ENCODE assay signal across 18 cellular contexts in the genomic region with DNA sequence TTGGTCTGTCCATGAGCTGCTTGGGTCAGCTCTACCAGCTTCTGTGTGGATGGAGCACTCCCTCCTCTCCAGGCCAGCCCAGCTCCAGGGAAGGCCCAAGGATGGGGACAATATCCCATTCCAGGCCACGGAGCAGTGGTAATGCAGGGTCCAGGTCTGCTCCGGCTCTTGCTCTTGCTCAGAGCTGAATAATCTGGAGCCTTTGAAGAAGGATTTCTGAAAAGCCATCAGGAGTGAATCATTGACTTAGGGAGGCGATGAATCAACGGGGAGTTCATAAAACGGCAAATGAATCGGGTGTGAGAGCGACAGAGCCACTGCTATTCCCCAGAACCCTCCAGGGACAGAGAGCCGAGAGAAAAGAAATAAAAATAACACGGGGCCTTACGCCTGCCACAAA. TPM values are rescaled to one million over a fixed set of nuclear protein-coding genes. Genes with fewer than 3 reads are reported as not detected.
DNase-seq lines count a peak whose midpoint lies in the region; ATAC-seq and TF ChIP-seq lines count a peak whose summit lies in the region.
"Had no signal": no experiment of that assay in that cellular context is flagged by ENCODE, and none has a peak within 500 bp of the region (broad histone marks: within the 10 kb centered on the region; RNA-seq: fewer than 3 reads in every experiment).

No MANE protein-coding gene starts in this region.

- H3K36me3 Mint-ChIP-seq in MCF 10A (ENCODE audit: insufficient read depth, unreplicated experiment): no peaks in the 10 kb centered on the region
- H3K36me3 Mint-ChIP-seq: T-cell had no signal

- H3K79me2 ChIP-seq in mammary epithelial cell (ENCODE audit: insufficient read depth, low read length): no peaks in the 10 kb centered on the region

- no peaks in the 10 kb centered on the region for H3K27me3 ChIP-seq in mammary epithelial cell (ENCODE audit: insufficient read depth, low read length)

- DNase-seq in MCF 10A (ENCODE audit: unreplicated experiment): peak; percentile 20
- no peak for DNase-seq in mammary epithelial cell
- DNase-seq in glomerular visceral epithelial cell (ENCODE audit: extremely low spot score): peak; percentile 70
- DNase-seq in ecto neural progenitor cell (ENCODE audit: low spot score): no peak
- no peak for DNase-seq in NCI-H2171 (lab: John Stamatoyannopoulos, UW)
- DNase-seq in effector CD8-positive, alpha-beta T cell (lab: John Stamatoyannopoulos, UW): no peak
- DNase-seq: 8988T; activated CD4-positive, CD25-positive, alpha-beta regulatory T cell treated with anti-CD3 and anti-CD28 coated beads, Interleukin-2, amount 50 U/mL, for 72 hours; activated CD8-positive, alpha-beta memory T cell treated with anti-CD3 and anti-CD28 coated beads, Interleukin-2, amount 50 U/mL, for 48 hours; Calu3; erythroblast; nucleus accumbens; stomach; T-cell had no signal

- H3K27ac ChIP-seq in mammary epithelial cell (ENCODE audit: insufficient read depth, low read depth, low read length): no peak overlapping the region
- H3K27ac ChIP-seq: stomach had no signal

- no peak overlapping the region for H3K4me3 ChIP-seq in mammary epithelial cell (replicated peaks in 1 of 3; ENCODE audit: insufficient read depth in 1 of 3, low read depth in 2 of 3, low read length in 3 of 3)
- H3K4me3 ChIP-seq: stomach had no signal

- no peaks in the 10 kb centered on the region for H3K9me3 ChIP-seq in mammary epithelial cell (replicated peaks; ENCODE audit: insufficient read depth, low read length)
- H3K9me3 ChIP-seq: stomach had no signal

- in situ Hi-C loops in mammary epithelial cell (cut with MboI; ENCODE audit: low sequenced_read_pairs in 2 of 2): loop anchor here in 1 of 2 donors (25.0 kb wide), 1 partner anchor 548 kb away; no protein-coding TSS in a partner anchor

- H3K4me2 ChIP-seq in mammary epithelial cell (ENCODE audit: insufficient read depth, low read depth, low read length): no peak overlapping the region

- H3K27me3 Mint-ChIP-seq in MCF 10A (ENCODE audit: insufficient read depth, unreplicated experiment): peaks cover 22% of the 10 kb centered on the region

- peak overlapping the region; percentile 58 for H3K27ac Mint-ChIP-seq in MCF 10A (ENCODE audit: low read depth, unreplicated experiment)
- H3K27ac Mint-ChIP-seq: activated naive CD8-positive, alpha-beta T cell; T-cell had no signal

- H3K4me1 ChIP-seq in mammary epithelial cell (ENCODE audit: insufficient read depth, low read length): no peaks in the 10 kb centered on the region
- H3K4me1 ChIP-seq: stomach had no signal

- H2AFZ ChIP-seq in mammary epithelial cell (ENCODE audit: low read depth, low read length): no peak overlapping the region

- TF ChIP-seq CTCF in MCF 10A (IDR thresholded peaks at IDR 0.05; ENCODE audit: unreplicated experiment) (no peak), mammary epithelial cell (conservative IDR thresholded peaks at IDR 0.05 in 1 of 2, IDR thresholded peaks at IDR 0.05 in 1 of 2; ENCODE audit: extremely low read depth in 1 of 2, insufficient read depth in 1 of 2, low read depth in 1 of 2, low read length in 2 of 2) (no peak)

- CTCF ChIA-PET in MCF 10A (lab: Yijun Ruan, JAX) (interaction anchor here (0.5 to 3.3 kb wide), 8 partner anchors 8 to 796 kb away, joined by 3 to 13 read pairs (median 5); no protein-coding TSS in a partner anchor), mammary epithelial cell (lab: Charles Lee; ENCODE audit: low non-redundant PET) (no interaction called here)

- no peaks in the 10 kb centered on the region for H4K20me1 ChIP-seq in mammary epithelial cell (ENCODE audit: insufficient read depth, low read length)

- H3K9me3 Mint-ChIP-seq in MCF 10A (ENCODE audit: unreplicated experiment): no peaks in the 10 kb centered on the region
- H3K9me3 Mint-ChIP-seq: T-cell had no signal

- intact Hi-C loops in MCF 10A (cut with micrococcal nuclease): loop anchor here (5.0 kb wide), 2 partner anchors 548 to 1053 kb away; no protein-coding TSS in a partner anchor
- intact Hi-C loops in mammary epithelial cell (cut with micrococcal nuclease): no loop called here

- 87% methylated on average over 10 of the region's 10 CpGs for WGBS in mammary epithelial cell (ENCODE audit: low coverage, missing lambda C conversion rate)

- ATAC-seq in SK-N-SH treated with all-trans-retinoic acid at 6 μM for 48 hours (peak; percentile 33; the same call in 2 of the 3 replicates), HG03520 (IDR thresholded peaks at IDR 0.05; ENCODE audit: unreplicated experiment) (no peak)
- ATAC-seq: T-cell had no signal

- peaks cover 6% of the 10 kb centered on the region for H3K4me1 Mint-ChIP-seq in MCF 10A (ENCODE audit: insufficient read depth, unreplicated experiment)

- H3K9ac ChIP-seq in mammary epithelial cell (ENCODE audit: insufficient read depth, low read length): no peak overlapping the region

- dilution Hi-C loops in mammary epithelial cell (cut with HindIII; ENCODE audit: low sequenced_read_pairs): no loop called here

- H3K36me3 ChIP-seq in mammary epithelial cell (ENCODE audit: insufficient read depth, low read length): no peaks in the 10 kb centered on the region
- H3K36me3 ChIP-seq: stomach had no signal

- POLR2A ChIA-PET in MCF 10A (lab: Yijun Ruan, JAX): interaction anchor here (0.6 kb wide), 1 partner anchor 1576 kb away, joined by 3 read pairs; no protein-coding TSS in a partner anchor

- no TSS peak for BruUV-seq in MCF 10A (replicated peaks; lab: Mats Ljungman, UMichigan)
- no TSS peak for BruUV-seq in mammary epithelial cell (replicated peaks; lab: Mats Ljungman, UMichigan)

- H3K4me3 Mint-ChIP-seq in MCF 10A (ENCODE audit: unreplicated experiment): no peak overlapping the region
- H3K4me3 Mint-ChIP-seq: activated naive CD8-positive, alpha-beta T cell; T-cell had no signal

TF ChIP-seq in SK-N-SH treated with all-trans-retinoic acid at 6 μM for 48 hours, 23 proteins besides CTCF, POLR2A, EP300 and RAD21:
- TF ChIP-seq TOX (CRISPR knock-in tag; IDR thresholded peaks at IDR 0.05; ENCODE audit: borderline replicate concordance): no peak
- TF ChIP-seq ZFP3 (CRISPR knock-in tag; IDR thresholded peaks at IDR 0.05): no peak
- TF ChIP-seq ZC3H10 (CRISPR knock-in tag; IDR thresholded peaks at IDR 0.05): no peak
- no peak for TF ChIP-seq ZNF70 (CRISPR knock-in tag; IDR thresholded peaks at IDR 0.05)
- no peak for TF ChIP-seq GLIS3 (CRISPR knock-in tag; IDR thresholded peaks at IDR 0.05)
- TF ChIP-seq RARB (CRISPR knock-in tag; IDR thresholded peaks at IDR 0.05): no peak
- no peak for TF ChIP-seq ESRRG (CRISPR knock-in tag; IDR thresholded peaks at IDR 0.05)
- TF ChIP-seq, protein P1, sequence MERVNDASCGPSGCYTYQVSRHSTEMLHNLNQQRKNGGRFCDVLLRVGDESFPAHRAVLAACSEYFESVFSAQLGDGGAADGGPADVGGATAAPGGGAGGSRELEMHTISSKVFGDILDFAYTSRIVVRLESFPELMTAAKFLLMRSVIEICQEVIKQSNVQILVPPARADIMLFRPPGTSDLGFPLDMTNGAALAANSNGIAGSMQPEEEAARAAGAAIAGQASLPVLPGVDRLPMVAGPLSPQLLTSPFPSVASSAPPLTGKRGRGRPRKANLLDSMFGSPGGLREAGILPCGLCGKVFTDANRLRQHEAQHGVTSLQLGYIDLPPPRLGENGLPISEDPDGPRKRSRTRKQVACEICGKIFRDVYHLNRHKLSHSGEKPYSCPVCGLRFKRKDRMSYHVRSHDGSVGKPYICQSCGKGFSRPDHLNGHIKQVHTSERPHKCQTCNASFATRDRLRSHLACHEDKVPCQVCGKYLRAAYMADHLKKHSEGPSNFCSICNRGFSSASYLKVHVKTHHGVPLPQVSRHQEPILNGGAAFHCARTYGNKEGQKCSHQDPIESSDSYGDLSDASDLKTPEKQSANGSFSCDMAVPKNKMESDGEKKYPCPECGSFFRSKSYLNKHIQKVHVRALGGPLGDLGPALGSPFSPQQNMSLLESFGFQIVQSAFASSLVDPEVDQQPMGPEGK (CRISPR knock-in tag; IDR thresholded peaks at IDR 0.05; ENCODE audit: borderline replicate concordance): no peak
- TF ChIP-seq ARNTL (CRISPR knock-in tag; IDR thresholded peaks at IDR 0.05; ENCODE audit: borderline replicate concordance, low read depth): no peak

RNA-seq across cellular contexts. Expression of a gene that starts 7.8 kb away (rescaled TPM):
- 0.14 TPM in 1 of 2 replicates, not detected in the other for total RNA-seq in MCF 10A (2022)
- under 1 TPM; 0.17 to 0.59 TPM for total RNA-seq in mammary epithelial cell
- 0.05 TPM for polyA plus RNA-seq in mammary epithelial cell
- polyA minus RNA-seq in mammary epithelial cell: not detected
- total RNA-seq: Calu3, cerebellum, stomach had no signal

RNA-seq across cellular contexts. Expression of a gene that starts 26.3 kb away (rescaled TPM):
- total RNA-seq in MCF 10A (2022) (66.5 and 70.3 TPM in 2 replicates), mammary epithelial cell (10 to 100 TPM; 34.0 to 42.1 TPM)
- polyA plus RNA-seq in mammary epithelial cell: 27.0 TPM
- 11.9 TPM for polyA minus RNA-seq in mammary epithelial cell

RNA-seq across cellular contexts. Expression of a gene that starts 33.5 kb away (rescaled TPM):
- 13.5 and 18.8 TPM in 2 replicates for total RNA-seq in MCF 10A (2022)
- 10 to 100 TPM; 21.5 to 29.0 TPM for total RNA-seq in mammary epithelial cell
- 15.6 TPM for polyA plus RNA-seq in mammary epithelial cell
- polyA minus RNA-seq in mammary epithelial cell: 77.3 TPM

RNA-seq across cellular contexts. Expression of a gene that starts 49.0 kb away (rescaled TPM):
- total RNA-seq in MCF 10A (2022) (55.6 and 61.7 TPM in 2 replicates), mammary epithelial cell (10 to 100 TPM; 55.7 to 73.8 TPM)
- polyA plus RNA-seq in mammary epithelial cell: 45.0 TPM
- polyA minus RNA-seq in mammary epithelial cell: 304 TPM

Comparison
In these comparisons a context has a peak if more than half of its experiments do, and no peak if none do; other contexts are left out.
1. DNase-seq: peak in MCF 10A (single experiment) and glomerular visceral epithelial cell (single experiment); none in mammary epithelial cell (single experiment), ecto neural progenitor cell (single experiment), NCI-H2171 (single experiment) and effector CD8-positive, alpha-beta T cell (single experiment).